1 cellular context compared by ENCODE assay signal in the genomic region with DNA sequence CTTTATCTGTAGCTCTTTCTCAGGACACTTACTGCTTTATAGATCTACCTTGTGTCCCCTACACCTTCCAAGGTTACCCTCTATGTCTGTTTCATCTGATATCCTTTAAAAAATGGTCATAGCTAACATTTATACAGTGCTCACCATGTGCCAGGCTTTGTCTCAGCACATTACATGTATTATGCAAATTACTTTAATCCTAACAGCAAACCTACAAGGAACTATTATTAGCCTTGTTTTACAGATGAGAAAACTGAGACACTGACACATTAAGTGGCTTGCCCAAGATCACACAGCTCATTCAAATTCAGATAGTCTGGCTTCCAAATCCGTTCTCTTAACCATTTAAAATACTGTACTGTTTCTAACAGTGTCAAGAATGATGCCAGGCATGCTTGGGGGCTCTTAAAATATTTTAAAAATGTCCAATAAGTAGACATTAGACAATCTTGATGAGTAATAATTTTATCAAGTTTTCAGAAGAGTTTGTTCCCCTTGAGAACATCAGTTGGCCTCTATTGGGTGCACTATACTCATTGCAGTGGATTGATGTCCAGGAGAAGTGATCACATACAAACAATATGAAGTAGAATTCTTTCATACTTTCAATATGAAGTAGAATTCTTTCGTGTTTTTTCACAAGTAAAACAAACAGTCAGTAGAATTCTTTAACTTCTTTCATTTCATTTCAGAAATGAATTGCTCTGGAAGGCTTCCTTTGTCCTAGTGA.
TF ChIP-seq lines count a peak whose summit lies in the region.

No MANE protein-coding gene starts in this region.

TF ChIP-seq in GM12878, 131 proteins besides CTCF, POLR2A, EP300 and RAD21:
- TF ChIP-seq JUNB (IDR thresholded peaks at IDR 0.05) (no peak), ZBTB11 (CRISPR knock-in tag; IDR thresholded peaks at IDR 0.05) (no peak), STAT1 (conservative IDR thresholded peaks at IDR 0.05) (no peak), BACH1 (IDR thresholded peaks at IDR 0.05; ENCODE audit: borderline replicate concordance) (no peak), CEBPB (IDR thresholded peaks at IDR 0.05; ENCODE audit: borderline replicate concordance in 1 of 2, low read depth in 2 of 2, low read length in 2 of 2) (no peak), TCF3 (IDR thresholded peaks at IDR 0.05; ENCODE audit: borderline replicate concordance, insufficient read depth, low read depth, low read length) (no peak), PAX5 (IDR thresholded peaks at IDR 0.05; ENCODE audit: borderline replicate concordance, low read depth, low read length) (no peak), CBFB (IDR thresholded peaks at IDR 0.05; ENCODE audit: low read depth) (no peak), PAX8 (IDR thresholded peaks at IDR 0.05) (no peak)
